ENCODE assay signal across 15 cellular contexts in genomic region chr11:77778549-77778948, GRCh38. TPM values are rescaled to one million over a fixed set of nuclear protein-coding genes. Genes with fewer than 3 reads are reported as not detected.
DNase-seq lines count a peak whose midpoint lies in the region; ATAC-seq and TF ChIP-seq lines count a peak whose summit lies in the region.
"Had no signal": no experiment of that assay in that cellular context is flagged by ENCODE, and none has a peak within 500 bp of the region (broad histone marks: within the 10 kb centered on the region; RNA-seq: fewer than 3 reads in every experiment).

No MANE protein-coding gene starts in this region.

- POLR2A ChIA-PET in CD8-positive, alpha-beta memory T cell (lab: Charles Lee) = no interaction called here

- no peaks in the 10 kb centered on the region for H3K9me3 Mint-ChIP-seq in activated T-cell treated with anti-CD3 and anti-CD28 coated beads, Interleukin-2, amount 50 U/mL, for 72 hours
- no peaks in the 10 kb centered on the region for H3K9me3 Mint-ChIP-seq in CD8-positive, alpha-beta memory T cell
- H3K9me3 Mint-ChIP-seq in activated T-helper 1 cell treated with anti-CD3 and anti-CD28 coated beads, Interleukin-12 subunit alpha, Interleukin-12 subunit beta, Interleukin-2, Interleukin-4 antibody, amounts not matched to agents 30 ng/mL and 10 ng/mL and 1 ng/mL, durations not matched to agents 14 hours and 24 hours and 36 hours = no peaks in the 10 kb centered on the region
- no peaks in the 10 kb centered on the region for H3K9me3 Mint-ChIP-seq in neural crest cell

- H3K4me3 ChIP-seq in CD8-positive, alpha-beta memory T cell (ENCODE audit: low read length) = no peak overlapping the region
- no peak overlapping the region for H3K4me3 ChIP-seq in coronary artery

- ATAC-seq in activated T-cell treated with anti-CD3 and anti-CD28 coated beads, Interleukin-2, amount 50 U/mL, for 72 hours (replicated peaks in 1 of 2) = no peak
- no peak for ATAC-seq in HG03457 (IDR thresholded peaks at IDR 0.05; ENCODE audit: unreplicated experiment)

- no peaks in the 10 kb centered on the region for H3K36me3 Mint-ChIP-seq in activated T-cell treated with anti-CD3 and anti-CD28 coated beads, Interleukin-2, amount 50 U/mL, for 72 hours (ENCODE audit: insufficient read depth in 2 of 2)
- H3K36me3 Mint-ChIP-seq in CD8-positive, alpha-beta memory T cell = peaks cover 0 to 20% (median 0%) of the 10 kb centered on the region in 3 donors
- H3K36me3 Mint-ChIP-seq in activated T-helper 1 cell treated with anti-CD3 and anti-CD28 coated beads, Interleukin-12 subunit alpha, Interleukin-12 subunit beta, Interleukin-2, Interleukin-4 antibody, amounts not matched to agents 30 ng/mL and 10 ng/mL and 1 ng/mL, durations not matched to agents 14 hours and 24 hours and 36 hours (ENCODE audit: low read depth) = no peaks in the 10 kb centered on the region
- no peaks in the 10 kb centered on the region for H3K36me3 Mint-ChIP-seq in neural crest cell (ENCODE audit: low read depth)

- H3K27ac Mint-ChIP-seq in activated T-cell treated with anti-CD3 and anti-CD28 coated beads, Interleukin-2, amount 50 U/mL, for 72 hours = peak overlapping the region; percentile 66
- H3K27ac Mint-ChIP-seq in CD8-positive, alpha-beta memory T cell = peak overlapping the region in 6 of 8 donors; percentile 1 to 74 (median 22)
- peak overlapping the region; percentile 32 for H3K27ac Mint-ChIP-seq in activated T-helper 1 cell treated with anti-CD3 and anti-CD28 coated beads, Interleukin-12 subunit alpha, Interleukin-12 subunit beta, Interleukin-2, Interleukin-4 antibody, amounts not matched to agents 30 ng/mL and 10 ng/mL and 1 ng/mL, durations not matched to agents 14 hours and 24 hours and 36 hours
- H3K27ac Mint-ChIP-seq in neural crest cell (ENCODE audit: unreplicated experiment) = peak overlapping the region; percentile 44

- intact Hi-C loops in activated T-helper 1 cell treated with anti-CD3 and anti-CD28 coated beads, Interleukin-12 subunit alpha, Interleukin-12 subunit beta, Interleukin-2, Interleukin-4 antibody, amounts not matched to agents 30 ng/mL and 10 ng/mL and 1 ng/mL, durations not matched to agents 14 hours and 24 hours and 36 hours (cut with micrococcal nuclease) = no loop called here

- no peak overlapping the region for H3K27ac ChIP-seq in CD8-positive, alpha-beta memory T cell (ENCODE audit: low read depth, low read length)
- no peak overlapping the region for H3K27ac ChIP-seq in coronary artery
- H3K27ac ChIP-seq: KMS-11 had no signal

- no peaks in the 10 kb centered on the region for H3K36me3 ChIP-seq in CD8-positive, alpha-beta memory T cell (ENCODE audit: insufficient read depth, low read length)

- no peak overlapping the region for H3K4me3 Mint-ChIP-seq in activated T-cell treated with anti-CD3 and anti-CD28 coated beads, Interleukin-2, amount 50 U/mL, for 72 hours
- H3K4me3 Mint-ChIP-seq in CD8-positive, alpha-beta memory T cell = no peak overlapping the region
- H3K4me3 Mint-ChIP-seq in activated T-helper 1 cell treated with anti-CD3 and anti-CD28 coated beads, Interleukin-12 subunit alpha, Interleukin-12 subunit beta, Interleukin-2, Interleukin-4 antibody, amounts not matched to agents 30 ng/mL and 10 ng/mL and 1 ng/mL, durations not matched to agents 14 hours and 24 hours and 36 hours = no peak overlapping the region
- H3K4me3 Mint-ChIP-seq in neural crest cell = no peak overlapping the region

- no peaks in the 10 kb centered on the region for H3K27me3 Mint-ChIP-seq in activated T-cell treated with anti-CD3 and anti-CD28 coated beads, Interleukin-2, amount 50 U/mL, for 72 hours (ENCODE audit: low read depth)
- H3K27me3 Mint-ChIP-seq in CD8-positive, alpha-beta memory T cell = no peaks in the 10 kb centered on the region
- H3K27me3 Mint-ChIP-seq in activated T-helper 1 cell treated with anti-CD3 and anti-CD28 coated beads, Interleukin-12 subunit alpha, Interleukin-12 subunit beta, Interleukin-2, Interleukin-4 antibody, amounts not matched to agents 30 ng/mL and 10 ng/mL and 1 ng/mL, durations not matched to agents 14 hours and 24 hours and 36 hours (ENCODE audit: insufficient read depth) = no peaks in the 10 kb centered on the region
- H3K27me3 Mint-ChIP-seq in neural crest cell (ENCODE audit: low read depth) = no peaks in the 10 kb centered on the region

- H3K4me1 Mint-ChIP-seq in activated T-cell treated with anti-CD3 and anti-CD28 coated beads, Interleukin-2, amount 50 U/mL, for 72 hours (ENCODE audit: low read depth) = peaks cover 10% of the 10 kb centered on the region
- peaks cover 39 to 79% (median 51%) of the 10 kb centered on the region in 3 donors for H3K4me1 Mint-ChIP-seq in CD8-positive, alpha-beta memory T cell
- no peaks in the 10 kb centered on the region for H3K4me1 Mint-ChIP-seq in activated T-helper 1 cell treated with anti-CD3 and anti-CD28 coated beads, Interleukin-12 subunit alpha, Interleukin-12 subunit beta, Interleukin-2, Interleukin-4 antibody, amounts not matched to agents 30 ng/mL and 10 ng/mL and 1 ng/mL, durations not matched to agents 14 hours and 24 hours and 36 hours (ENCODE audit: low read depth)
- peaks cover 9% of the 10 kb centered on the region for H3K4me1 Mint-ChIP-seq in neural crest cell

- TF ChIP-seq CTCF in neural crest cell (conservative IDR thresholded peaks at IDR 0.05) (no peak), coronary artery (IDR thresholded peaks at IDR 0.05) (no peak)

- peaks cover 12% of the 10 kb centered on the region for H3K4me1 ChIP-seq in CD8-positive, alpha-beta memory T cell (ENCODE audit: insufficient read depth, low read length)

- CTCF ChIA-PET in CD8-positive, alpha-beta memory T cell (lab: Charles Lee) = interaction anchor here (0.8 to 1.2 kb wide), 3 partner anchors 22 to 216 kb away, joined by 3 to 4 read pairs (median 3); partner anchors contain the start of genes INTS4 and RSF1

- DNase-seq in activated T-cell treated with anti-CD3 and anti-CD28 coated beads, Interleukin-2, amount 50 U/mL, for 72 hours = no peak
- no peak for DNase-seq in activated T-cell treated with anti-CD3 and anti-CD28 coated beads, Interleukin-2, amount 50 U/mL, for 48 hours
- DNase-seq in CD8-positive, alpha-beta memory T cell = no peak
- no peak for DNase-seq in activated T-helper 1 cell treated with anti-CD3 and anti-CD28 coated beads, Interleukin-12 subunit alpha, Interleukin-12 subunit beta, Interleukin-2, Interleukin-4 antibody, amounts not matched to agents 30 ng/mL and 10 ng/mL and 1 ng/mL, durations not matched to agents 14 hours and 24 hours and 36 hours (ENCODE audit: low spot score)
- DNase-seq in neural crest cell (ENCODE audit: low read depth, low spot score) (no peak), coronary artery (ENCODE audit: low spot score) (no peak), AG08396 (ENCODE audit: low spot score) (no peak)
- DNase-seq: DMS 273 treated with DMSO at 0.1 percent for 48 hours; NCI-H1092; NCI-H1694; NCI-H2107; NCI-H226; NK-92 treated with Interleukin-12 subunit alpha and Interleukin-12 subunit beta, amount 100 ng/mL, for 24 hours had no signal

- H3K9me3 ChIP-seq in CD8-positive, alpha-beta memory T cell (ENCODE audit: low read length) = no peaks in the 10 kb centered on the region

- no peaks in the 10 kb centered on the region for H3K27me3 ChIP-seq in CD8-positive, alpha-beta memory T cell (ENCODE audit: insufficient read depth, low read length, poor library complexity, severe bottlenecking)

RNA-seq across cellular contexts. Expression of gene RSF1, which starts 42.0 kb away (rescaled TPM):
- 10 to 100 TPM; 57.6 to 69.9 TPM for total RNA-seq in activated T-cell treated with anti-CD3 and anti-CD28 coated beads, Interleukin-2, amount 50 U/mL, for 72 hours
- 10 to 100 TPM; 54.2 to 57.0 TPM for total RNA-seq in CD8-positive, alpha-beta memory T cell
- 51.2 TPM for polyA plus RNA-seq in CD8-positive, alpha-beta memory T cell
- total RNA-seq in activated T-helper 1 cell treated with anti-CD3 and anti-CD28 coated beads, Interleukin-12 subunit alpha, Interleukin-12 subunit beta, Interleukin-2, Interleukin-4 antibody, amounts not matched to agents 30 ng/mL and 10 ng/mL and 1 ng/mL, durations not matched to agents 14 hours and 24 hours and 36 hours = 47.0 and 49.2 TPM in 2 replicates
- total RNA-seq in neural crest cell = 85.4 and 92.6 TPM in 2 replicates

RNA-seq across cellular contexts. Expression of gene AAMDC, which starts 42.4 kb away (rescaled TPM):
- 10 to 100 TPM; 10.5 to 14.7 TPM for total RNA-seq in activated T-cell treated with anti-CD3 and anti-CD28 coated beads, Interleukin-2, amount 50 U/mL, for 72 hours
- total RNA-seq in CD8-positive, alpha-beta memory T cell = 1 to 10 TPM; 4.3 to 4.9 TPM
- polyA plus RNA-seq in CD8-positive, alpha-beta memory T cell = 22.1 TPM
- 1.5 and 2.4 TPM in 2 replicates for total RNA-seq in activated T-helper 1 cell treated with anti-CD3 and anti-CD28 coated beads, Interleukin-12 subunit alpha, Interleukin-12 subunit beta, Interleukin-2, Interleukin-4 antibody, amounts not matched to agents 30 ng/mL and 10 ng/mL and 1 ng/mL, durations not matched to agents 14 hours and 24 hours and 36 hours
- 17.8 and 22.4 TPM in 2 replicates for total RNA-seq in neural crest cell
